Comparison of ENCODE assay signal across 33 cellular contexts in the genomic region with DNA sequence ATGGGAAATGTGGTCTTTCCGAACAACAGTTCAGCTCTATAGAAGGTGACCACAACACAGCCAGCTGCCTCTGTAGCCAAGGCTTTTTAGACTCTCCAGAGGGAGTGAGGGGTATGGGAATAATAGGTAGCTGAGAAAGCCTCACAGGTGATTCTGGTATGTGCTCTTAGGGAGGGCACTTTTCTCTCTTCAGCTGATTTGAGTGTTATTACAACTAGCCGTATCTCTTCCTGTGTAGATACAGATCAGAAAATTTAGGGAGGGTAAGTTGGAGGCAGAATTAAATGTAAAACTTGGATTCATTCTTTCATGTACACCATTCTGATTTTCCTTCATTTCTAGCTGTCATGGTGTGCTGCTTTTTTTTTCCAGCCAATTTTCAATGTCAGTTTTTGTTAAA.
"Had no signal": no experiment of that assay in that cellular context is flagged by ENCODE, and none has a peak within 500 bp of the region (broad histone marks: within the 10 kb centered on the region; RNA-seq: fewer than 3 reads in every experiment).

No MANE protein-coding gene starts in this region.

- H3K36me3 ChIP-seq: adrenal gland, Peyer's patch, SJSA1 had no signal

- H3K27ac ChIP-seq: adrenal gland, Peyer's patch, SJSA1, VCaP had no signal

- DNase-seq: activated B cell treated with CpG ODN at 0.5 μM for 24 hours; activated CD4-positive, alpha-beta T cell treated with anti-CD3 and anti-CD28 coated beads for 48 hours; activated CD4-positive, alpha-beta T cell treated with anti-CD3 and anti-CD28 coated beads, Interleukin-2, amount 50 U/mL, for 4 hours; activated CD4-positive, CD25-positive, alpha-beta regulatory T cell treated with anti-CD3 and anti-CD28 coated beads, Interleukin-2, amount 50 U/mL, for 72 hours; activated gamma-delta T cell; activated naive CD4-positive, alpha-beta T cell treated with anti-CD3 and anti-CD28 coated beads for 36 hours; activated T-cell treated with anti-CD3 and anti-CD28 coated beads, Interleukin-2, amount 50 U/mL, for 1 hour; activated T-cell treated with anti-CD3 and anti-CD28 coated beads, Interleukin-2, amount 50 U/mL, for 72 hours; adrenal gland; caudate nucleus; cerebellar nuclear complex; KG1; NCI-H1092 treated with DMSO at 0.1 percent for 48 hours; NCI-H1417; NCI-H146; NCI-H187; NCI-H2081; NCI-H226; NCI-H446 treated with DMSO at 0.1 percent for 48 hours; NCI-H524 treated with DMSO at 0.1 percent for 48 hours; NK-92 treated with Interleukin-12 subunit alpha and Interleukin-12 subunit beta, amount 100 ng/mL, for 24 hours; PC-3; Peyer's patch; RPMI8226; SHP77 treated with DMSO at 0.1 percent for 48 hours; SK-N-SH; T-helper 9 cell had no signal

- H3K27me3 Mint-ChIP-seq: activated B cell treated with CpG ODN at 0.5 μM for 24 hours, brain had no signal

- H3K27me3 ChIP-seq: adrenal gland, Peyer's patch, SJSA1 had no signal

- H3K4me3 ChIP-seq: adrenal gland, Peyer's patch, SJSA1 had no signal

- H3K4me2 ChIP-seq: SK-N-SH had no signal

- H3K4me1 ChIP-seq: adrenal gland, Peyer's patch, SJSA1 had no signal

- ATAC-seq: activated T-cell treated with anti-CD3 and anti-CD28 coated beads, Interleukin-2, amount 50 U/mL, for 72 hours; PC-3 had no signal

- H3K4me1 Mint-ChIP-seq: activated B cell treated with CpG ODN at 0.5 μM for 24 hours; activated T-helper 17 cell treated with anti-CD3 and anti-CD28 coated beads, Interleukin-2, amount 50 U/mL, for 72 hours; brain had no signal

- H3K27ac Mint-ChIP-seq: activated B cell treated with CpG ODN at 0.5 μM for 24 hours; activated naive CD4-positive, alpha-beta T cell treated with anti-CD3 and anti-CD28 coated beads for 36 hours; activated naive CD4-positive, alpha-beta T cell treated with anti-CD3 and anti-CD28 coated beads, Interleukin-2, amount 50 U/mL, for 72 hours; activated T-cell treated with anti-CD3 and anti-CD28 coated beads, Interleukin-2, amount 50 U/mL, for 72 hours; activated T-helper 17 cell treated with anti-CD3 and anti-CD28 coated beads, Interleukin-2, amount 50 U/mL, for 72 hours; brain; T-helper 1 cell treated with Interleukin-12 subunit alpha and Interleukin-12 subunit beta and Interleukin-4 antibody, amounts not matched to agents 30 μg/mL and 1 μg/mL, for 36 hours had no signal

- H3K9ac ChIP-seq: SK-N-SH had no signal

- H3K4me3 Mint-ChIP-seq: activated B cell treated with CpG ODN at 0.5 μM for 24 hours; activated naive CD4-positive, alpha-beta T cell treated with anti-CD3 and anti-CD28 coated beads for 36 hours; activated T-cell treated with anti-CD3 and anti-CD28 coated beads, Interleukin-2, amount 50 U/mL, for 72 hours; activated T-helper 17 cell treated with anti-CD3 and anti-CD28 coated beads, Interleukin-2, amount 50 U/mL, for 72 hours; brain; T-helper 1 cell treated with Interleukin-12 subunit alpha and Interleukin-12 subunit beta and Interleukin-4 antibody, amounts not matched to agents 30 μg/mL and 1 μg/mL, for 36 hours had no signal

- H3K9me3 ChIP-seq: Peyer's patch, SJSA1, SK-N-SH had no signal
